ENCODE assay signal across 27 cellular contexts in the genomic region with DNA sequence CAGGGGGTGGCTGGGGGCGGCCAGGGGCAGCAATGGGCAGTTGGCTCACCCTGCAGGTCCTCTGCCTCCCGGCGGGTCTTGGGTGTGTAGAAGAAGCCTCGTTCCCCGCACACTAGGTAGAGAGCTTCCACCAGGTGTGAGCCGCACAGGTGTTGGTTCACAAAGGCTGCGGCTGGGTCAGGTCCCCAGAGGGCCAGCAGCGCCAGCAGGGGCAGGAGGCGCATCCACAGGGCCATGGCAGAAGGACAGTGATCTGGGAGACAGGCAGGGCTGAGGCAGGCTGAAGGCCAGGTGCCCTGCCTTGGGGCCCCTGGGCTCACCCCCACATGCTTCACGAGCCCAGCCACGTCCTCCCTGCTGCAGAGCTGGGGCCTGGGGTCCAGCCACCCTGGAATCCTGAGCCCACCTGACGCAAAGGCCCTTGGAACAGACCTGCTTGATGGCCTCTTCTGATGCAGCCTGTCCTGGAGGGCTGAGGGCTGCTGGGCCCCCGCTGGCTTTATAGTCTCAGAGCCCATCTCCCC. TPM values are rescaled to one million over a fixed set of nuclear protein-coding genes. Genes with fewer than 3 reads are reported as not detected.
"Had no signal": no experiment of that assay in that cellular context is flagged by ENCODE, and none has a peak within 500 bp of the region (broad histone marks: within the 10 kb centered on the region; RNA-seq: fewer than 3 reads in every experiment).

A gene (minus strand): TSS at position 474 of the 524 bp plus-strand sequence. CDS start 238 bp downstream, at position 236.

- H3K4me1 ChIP-seq: lower lobe of right lung, parathyroid adenoma, psoas muscle, transverse colon had no signal

- DNase-seq: effector memory CD8-positive, alpha-beta T cell; esophagus squamous epithelium; foreskin fibroblast; kidney; left cardiac atrium; left ventricle myocardium inferior; lower lobe of right lung; natural killer cell; nucleus accumbens; psoas muscle; stimulated activated CD4-positive, alpha-beta T cell treated with anti-CD3 and anti-CD28 coated beads, Interleukin-2, amount 100 ng/mL, for 24 hours; stimulated activated CD4-positive, alpha-beta T cell treated with anti-CD3 and anti-CD28 coated beads, Interleukin-4, amount 100 ng/mL, for 4 hours; stimulated activated naive B cell treated with anti-CD40 and anti-IgM and Interleukin-4, amounts not matched to agents 10 μg/mL and 1 μg/mL and 100 μg/mL, for 72 hours; stimulated activated naive CD8-positive, alpha-beta T cell treated with anti-CD3 and anti-CD28 coated beads, Interleukin-15, amount 100 ng/mL, for 72 hours; transverse colon had no signal

- H3K36me3 ChIP-seq: esophagus squamous epithelium, gastroesophageal sphincter, left ventricle myocardium inferior, lower lobe of right lung, thoracic aorta, transverse colon had no signal

- ATAC-seq: effector memory CD8-positive, alpha-beta T cell; gastroesophageal sphincter; left cardiac atrium; lower lobe of right lung; natural killer cell; psoas muscle; sciatic nerve; stimulated activated naive B cell treated with anti-CD40 and anti-IgM and Interleukin-4, amounts not matched to agents 10 μg/mL and 1 μg/mL and 100 μg/mL, for 72 hours had no signal

- H3K27ac ChIP-seq: esophagus squamous epithelium, gastroesophageal sphincter, left ventricle myocardium inferior, lower lobe of right lung, parathyroid adenoma, psoas muscle, thoracic aorta, transverse colon had no signal

- H3K4me3 ChIP-seq: esophagus squamous epithelium, gastroesophageal sphincter, left ventricle myocardium inferior, lower lobe of right lung, psoas muscle, thoracic aorta, transverse colon had no signal

- FAIRE-seq: colon, kidney had no signal

- H3K9me3 ChIP-seq: esophagus squamous epithelium, gastroesophageal sphincter, left ventricle myocardium inferior, lower lobe of right lung, psoas muscle, thoracic aorta, transverse colon had no signal

RNA-seq across cellular contexts. Expression of the gene that starts here (rescaled TPM):
- total RNA-seq: epithelial cell of proximal tubule, esophagus squamous epithelium, gastroesophageal sphincter, kidney, left cardiac atrium, left ventricle myocardium inferior, lower lobe of right lung, mesothelial cell of epicardium, myocyte, natural killer cell, neural crest cell, psoas muscle, skeletal muscle tissue, subcutaneous adipose tissue, thoracic aorta, transverse colon, urinary bladder had no signal
